In genomic region chr3:17115186-17115585, GRCh38 we compare ENCODE assay signal across 20 cellular contexts.
"Had no signal": no experiment of that assay in that cellular context is flagged by ENCODE, and none has a peak within 500 bp of the region (broad histone marks: within the 10 kb centered on the region; RNA-seq: fewer than 3 reads in every experiment).

No MANE protein-coding gene starts in this region.

- H3K4me1 Mint-ChIP-seq: activated naive CD4-positive, alpha-beta T cell treated with anti-CD3 and anti-CD28 coated beads, Interleukin-2, amount 50 U/mL, for 24 hours; brain had no signal

- H3K9me3 ChIP-seq: ovary, testis, upper lobe of right lung had no signal

- H3K4me1 ChIP-seq: testis, upper lobe of right lung had no signal

- H3K36me3 Mint-ChIP-seq: activated naive CD4-positive, alpha-beta T cell treated with anti-CD3 and anti-CD28 coated beads, Interleukin-2, amount 50 U/mL, for 24 hours; brain had no signal

- H3K9me3 Mint-ChIP-seq: activated naive CD4-positive, alpha-beta T cell treated with anti-CD3 and anti-CD28 coated beads, Interleukin-2, amount 50 U/mL, for 24 hours; activated T-cell treated with anti-CD3 and anti-CD28 coated beads, Interleukin-2, amount 50 U/mL, for 4 hours; endodermal cell had no signal

- H3K27ac Mint-ChIP-seq: activated naive CD4-positive, alpha-beta T cell treated with anti-CD3 and anti-CD28 coated beads, Interleukin-2, amount 50 U/mL, for 24 hours; brain; endodermal cell; stimulated activated naive CD8-positive, alpha-beta T cell treated with anti-CD3 and anti-CD28 coated beads, Interleukin-15, amount 100 ng/mL, for 72 hours had no signal

- ATAC-seq: activated T-cell treated with anti-CD3 and anti-CD28 coated beads, Interleukin-2, amount 50 U/mL, for 4 hours; esophagus mucosa; left colon; sciatic nerve; stimulated activated naive CD8-positive, alpha-beta T cell treated with anti-CD3 and anti-CD28 coated beads, Interleukin-15, amount 100 ng/mL, for 72 hours; upper lobe of right lung had no signal

- H3K4me3 Mint-ChIP-seq: activated naive CD4-positive, alpha-beta T cell treated with anti-CD3 and anti-CD28 coated beads, Interleukin-2, amount 50 U/mL, for 24 hours; activated T-cell treated with anti-CD3 and anti-CD28 coated beads, Interleukin-2, amount 50 U/mL, for 4 hours; brain; endodermal cell; stimulated activated naive CD8-positive, alpha-beta T cell treated with anti-CD3 and anti-CD28 coated beads, Interleukin-15, amount 100 ng/mL, for 72 hours had no signal

- H3K27me3 Mint-ChIP-seq: activated naive CD4-positive, alpha-beta T cell treated with anti-CD3 and anti-CD28 coated beads, Interleukin-2, amount 50 U/mL, for 24 hours; brain; stimulated activated naive CD8-positive, alpha-beta T cell treated with anti-CD3 and anti-CD28 coated beads, Interleukin-15, amount 100 ng/mL, for 72 hours had no signal

- H3K27ac ChIP-seq: ovary, spleen, testis, upper lobe of right lung had no signal

- H3K36me3 ChIP-seq: ovary, spleen, upper lobe of right lung had no signal

- DNase-seq: activated CD4-positive, CD25-positive, alpha-beta regulatory T cell treated with anti-CD3 and anti-CD28 coated beads, Interleukin-2, amount 50 U/mL, for 72 hours; activated effector memory CD4-positive, alpha-beta T cell treated with Interleukin-2 at 50 U/mL for 16 hours; activated T-cell treated with anti-CD3 and anti-CD28 coated beads, Interleukin-2, amount 50 U/mL, for 4 hours; cerebellar nuclear complex; dermis blood vessel endothelial cell; endodermal cell; foreskin fibroblast; glutamatergic neuron; left colon; midbrain; ovary; spleen; stimulated activated naive CD8-positive, alpha-beta T cell treated with anti-CD3 and anti-CD28 coated beads, Interleukin-15, amount 100 ng/mL, for 72 hours; testis; upper lobe of right lung had no signal

- H3K4me3 ChIP-seq: lung, ovary, spleen, testis, upper lobe of right lung had no signal
